Comparison of ENCODE assay signal across 15 cellular contexts in the genomic region with DNA sequence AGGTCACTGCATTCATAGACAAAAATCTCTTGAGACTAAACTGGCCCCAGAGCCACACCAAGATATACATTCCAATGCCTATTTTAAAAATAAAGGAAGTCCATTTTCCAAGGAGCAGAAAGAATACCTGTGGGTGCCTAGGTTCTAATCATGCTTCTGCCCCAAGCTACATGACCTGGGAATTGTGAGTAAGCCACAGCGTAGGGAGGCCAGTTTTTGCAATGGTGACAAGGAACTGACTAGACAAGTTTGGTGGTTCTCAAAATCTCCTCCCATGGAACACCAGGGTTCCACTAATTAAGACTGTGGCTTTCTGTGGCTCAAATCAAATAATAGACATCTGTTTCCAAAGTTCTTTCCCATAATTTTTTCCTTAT.
A peak's percentile ranks its signal among the peaks of the same experiment; 100 is the strongest.
DNase-seq lines count a peak whose midpoint lies in the region; ATAC-seq and TF ChIP-seq lines count a peak whose summit lies in the region.
"Had no signal": no experiment of that assay in that cellular context is flagged by ENCODE, and none has a peak within 500 bp of the region (broad histone marks: within the 10 kb centered on the region; RNA-seq: fewer than 3 reads in every experiment).

No MANE protein-coding gene starts in this region.

- no peak for TF ChIP-seq CTCF in mammary epithelial cell (conservative IDR thresholded peaks at IDR 0.05 in 1 of 2, IDR thresholded peaks at IDR 0.05 in 1 of 2; ENCODE audit: extremely low read depth in 1 of 2, insufficient read depth in 1 of 2, low read depth in 1 of 2, low read length in 2 of 2)
- no peak for TF ChIP-seq CTCF in parathyroid adenoma (IDR thresholded peaks at IDR 0.05)
- TF ChIP-seq CTCF in left lung (IDR thresholded peaks at IDR 0.05) = no peak

- H3K4me2 ChIP-seq in BLaER1 treated with 17β-estradiol and CSF1 and Interleukin-3, amounts not matched to agents 10 nM and 100 nM = peak overlapping the region in 10 of 11 experiments; percentile 30 to 69 (median 58); a peak in 19 of 22 replicates
- H3K4me2 ChIP-seq in mammary epithelial cell (ENCODE audit: insufficient read depth, low read depth, low read length) (no peak overlapping the region), parathyroid adenoma (ENCODE audit: low read length) (peak overlapping the region; percentile 11)

- H3K9me3 ChIP-seq in BLaER1 treated with 17β-estradiol and CSF1 and Interleukin-3, amounts not matched to agents 10 nM and 100 nM (replicated peaks in 1 of 11) = peaks cover 20 to 40% (median 29%) of the 10 kb centered on the region in 11 experiments
- no peaks in the 10 kb centered on the region for H3K9me3 ChIP-seq in mammary epithelial cell (replicated peaks; ENCODE audit: insufficient read depth, low read length)
- no peaks in the 10 kb centered on the region for H3K9me3 ChIP-seq in parathyroid adenoma (ENCODE audit: control insufficient read depth, low read length)
- peaks cover 0 to 4% of the 10 kb centered on the region in 2 donors for H3K9me3 ChIP-seq in left lung
- H3K9me3 ChIP-seq: colonic mucosa, lower lobe of right lung had no signal

- H3K4me1 ChIP-seq in BLaER1 treated with 17β-estradiol and CSF1 and Interleukin-3, amounts not matched to agents 10 nM and 100 nM = peaks cover 19 to 30% (median 25%) of the 10 kb centered on the region in 10 experiments
- H3K4me1 ChIP-seq in mammary epithelial cell (ENCODE audit: insufficient read depth, low read length) (peaks cover 30% of the 10 kb centered on the region), parathyroid adenoma (peaks cover 6% of the 10 kb centered on the region), left lung (peaks cover 5 to 17% of the 10 kb centered on the region in 2 donors)
- H3K4me1 ChIP-seq: colonic mucosa had no signal

- H3K27me3 ChIP-seq in BLaER1 treated with 17β-estradiol and CSF1 and Interleukin-3, amounts not matched to agents 10 nM and 100 nM = no peaks in the 10 kb centered on the region
- no peaks in the 10 kb centered on the region for H3K27me3 ChIP-seq in mammary epithelial cell (ENCODE audit: insufficient read depth, low read length)
- H3K27me3 ChIP-seq in parathyroid adenoma (ENCODE audit: control insufficient read depth, insufficient read depth, low read length) = no peaks in the 10 kb centered on the region
- no peaks in the 10 kb centered on the region for H3K27me3 ChIP-seq in left lung
- H3K27me3 ChIP-seq: colonic mucosa had no signal

- WGBS in mammary epithelial cell (ENCODE audit: low coverage, missing lambda C conversion rate) = 0% methylated on average over 1 of the region's 1 CpG

- no peak overlapping the region for H3K4me3 ChIP-seq in BLaER1 treated with 17β-estradiol and CSF1 and Interleukin-3, amounts not matched to agents 10 nM and 100 nM
- H3K4me3 ChIP-seq in mammary epithelial cell (replicated peaks in 1 of 3; ENCODE audit: insufficient read depth in 1 of 3, low read depth in 2 of 3, low read length in 3 of 3) = no peak overlapping the region
- no peak overlapping the region for H3K4me3 ChIP-seq in parathyroid adenoma (ENCODE audit: low read depth, low read length)
- H3K4me3 ChIP-seq in left lung = no peak overlapping the region
- H3K4me3 ChIP-seq: colonic mucosa, GM12878, lower lobe of right lung had no signal

- H4K20me1 ChIP-seq in BLaER1 treated with 17β-estradiol and CSF1 and Interleukin-3, amounts not matched to agents 10 nM and 100 nM = no peaks in the 10 kb centered on the region; a peak in 1 of 22 replicates
- no peaks in the 10 kb centered on the region for H4K20me1 ChIP-seq in mammary epithelial cell (ENCODE audit: insufficient read depth, low read length)

- in situ Hi-C loops in mammary epithelial cell (cut with MboI; ENCODE audit: low sequenced_read_pairs in 2 of 2) = no loop called here

- no peak overlapping the region for H3K9ac ChIP-seq in BLaER1 treated with 17β-estradiol and CSF1 and Interleukin-3, amounts not matched to agents 10 nM and 100 nM
- H3K9ac ChIP-seq in mammary epithelial cell (ENCODE audit: insufficient read depth, low read length) (no peak overlapping the region), parathyroid adenoma (no peak overlapping the region)

- intact Hi-C loops in mammary epithelial cell (cut with micrococcal nuclease) = no loop called here
- intact Hi-C loops in left lung (cut with DNase I) = no loop called here

- no TSS peak for BruUV-seq in mammary epithelial cell (replicated peaks; lab: Mats Ljungman, UMichigan)

- peaks cover 0 to 7% (median 4%) of the 10 kb centered on the region in 11 experiments; a peak in 6 of 22 replicates for H3K36me3 ChIP-seq in BLaER1 treated with 17β-estradiol and CSF1 and Interleukin-3, amounts not matched to agents 10 nM and 100 nM
- H3K36me3 ChIP-seq in mammary epithelial cell (ENCODE audit: insufficient read depth, low read length) (no peaks in the 10 kb centered on the region), parathyroid adenoma (ENCODE audit: control insufficient read depth, insufficient read depth, low read length) (no peaks in the 10 kb centered on the region), left lung (no peaks in the 10 kb centered on the region)
- H3K36me3 ChIP-seq: colonic mucosa, lower lobe of right lung had no signal

- no peak overlapping the region for H2AFZ ChIP-seq in mammary epithelial cell (ENCODE audit: low read depth, low read length)
- H2AFZ ChIP-seq in parathyroid adenoma = no peak overlapping the region

- CTCF ChIA-PET in mammary epithelial cell (lab: Charles Lee; ENCODE audit: low non-redundant PET) = no interaction called here

- no peak for ATAC-seq in left lung
- ATAC-seq in GM18870 (IDR thresholded peaks at IDR 0.05; ENCODE audit: unreplicated experiment) = no peak
- ATAC-seq: lower lobe of right lung had no signal

- H3K79me2 ChIP-seq in mammary epithelial cell (ENCODE audit: insufficient read depth, low read length) = peaks cover 20% of the 10 kb centered on the region
- no peaks in the 10 kb centered on the region for H3K79me2 ChIP-seq in parathyroid adenoma

- peak overlapping the region in 2 of 11 experiments; percentile 9 to 13; a peak in 1 of 22 replicates for H3K27ac ChIP-seq in BLaER1 treated with 17β-estradiol and CSF1 and Interleukin-3, amounts not matched to agents 10 nM and 100 nM
- peak overlapping the region; percentile 3 for H3K27ac ChIP-seq in mammary epithelial cell (ENCODE audit: insufficient read depth, low read depth, low read length)
- no peak overlapping the region for H3K27ac ChIP-seq in parathyroid adenoma
- no peak overlapping the region for H3K27ac ChIP-seq in left lung
- H3K27ac ChIP-seq: colonic mucosa, lower lobe of right lung had no signal

- peak; percentile 76 for DNase-seq in M059J (ENCODE audit: low read depth)
- DNase-seq in mammary epithelial cell = peak; percentile 76
- no peak for DNase-seq in left lung
- DNase-seq in NCI-H226 = no peak
- no peak for DNase-seq in iPS-NIHi11 (ENCODE audit: low spot score)
- DNase-seq: activated B cell treated with CpG ODN at 0.5 μM for 24 hours; colonic mucosa; lower lobe of right lung; MV-4-11; NCI-H187 treated with DMSO at 0.1 percent for 48 hours; stimulated activated CD8-positive, alpha-beta memory T cell treated with anti-CD3 and anti-CD28 coated beads, Interleukin-4, amount 100 ng/mL, for 48 hours had no signal

- dilution Hi-C loops in mammary epithelial cell (cut with HindIII; ENCODE audit: low sequenced_read_pairs) = no loop called here

Comparison
In these comparisons a context has a peak if more than half of its experiments do, and no peak if none do; other contexts are left out.
1. DNase-seq: peak in M059J (single experiment) and mammary epithelial cell (single experiment); none in left lung (0 of 2), NCI-H226 (single experiment) and iPS-NIHi11 (single experiment).